In the genomic region with DNA sequence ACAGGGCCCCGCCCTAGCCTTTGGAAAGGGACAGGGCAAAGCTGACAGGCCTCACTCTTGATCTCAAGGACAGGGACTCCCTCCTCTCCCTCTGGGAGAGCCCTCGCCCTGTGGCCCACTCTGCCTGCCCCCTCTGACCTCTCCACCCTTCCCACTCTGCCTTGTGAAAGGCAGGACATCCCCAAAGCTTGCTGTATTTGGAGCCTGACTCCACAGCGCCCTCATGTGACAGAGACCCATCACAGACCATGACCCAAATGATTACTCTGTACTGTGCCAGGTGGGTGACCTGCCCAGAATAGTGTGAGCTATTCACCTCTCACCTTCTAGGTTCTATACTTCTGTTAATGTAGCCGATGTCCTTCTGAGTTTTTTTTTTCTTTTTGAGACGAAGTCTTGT, we compare ENCODE assay signal across 9 cellular contexts. TPM values are rescaled to one million over a fixed set of nuclear protein-coding genes. Genes with fewer than 3 reads are reported as not detected.
DNase-seq lines count a peak whose midpoint lies in the region; ATAC-seq and TF ChIP-seq lines count a peak whose summit lies in the region.
"Had no signal": no experiment of that assay in that cellular context is flagged by ENCODE, and none has a peak within 500 bp of the region (broad histone marks: within the 10 kb centered on the region; RNA-seq: fewer than 3 reads in every experiment).

No MANE protein-coding gene starts in this region.

- no peak overlapping the region for H3K9ac ChIP-seq in OCI-LY3 (ENCODE audit: low read length)

- H4K20me1 ChIP-seq in OCI-LY3 (ENCODE audit: insufficient read depth, low read length) = no peaks in the 10 kb centered on the region

- no peaks in the 10 kb centered on the region for H3K36me3 ChIP-seq in OCI-LY3 (replicated peaks; ENCODE audit: low read depth, low read length)
- peaks cover 0 to 4% of the 10 kb centered on the region in 2 donors for H3K36me3 ChIP-seq in lung (ENCODE audit: control insufficient read depth in 2 of 2, insufficient read depth in 2 of 2, low read length in 2 of 2)

- peaks cover 9% of the 10 kb centered on the region for H3K4me1 Mint-ChIP-seq in chondrocyte (ENCODE audit: low read depth)

- H3K79me2 ChIP-seq in OCI-LY3 (ENCODE audit: low read length) = no peaks in the 10 kb centered on the region

- H3K9me3 ChIP-seq in OCI-LY3 (ENCODE audit: insufficient read depth, low read length) (no peaks in the 10 kb centered on the region), lung (ENCODE audit: control insufficient read depth in 2 of 2, insufficient read depth in 1 of 2, low read length in 1 of 2) (no peaks in the 10 kb centered on the region)

- H3K36me3 Mint-ChIP-seq in chondrocyte (ENCODE audit: low read depth) = no peaks in the 10 kb centered on the region
- H3K36me3 Mint-ChIP-seq: activated naive CD8-positive, alpha-beta T cell had no signal

- H3K4me3 ChIP-seq in OCI-LY3 (ENCODE audit: low read length) = no peak overlapping the region
- no peak overlapping the region for H3K4me3 ChIP-seq in lung

- 44 to 47% methylated on average over 5 of the region's 5 CpGs for WGBS in lung, 2 donors

- H3K9me3 Mint-ChIP-seq in chondrocyte (ENCODE audit: low read depth) = no peaks in the 10 kb centered on the region

- no peak overlapping the region for H3K27ac Mint-ChIP-seq in chondrocyte (ENCODE audit: unreplicated experiment)
- H3K27ac Mint-ChIP-seq: activated naive CD8-positive, alpha-beta T cell had no signal

- H3K4me2 ChIP-seq in OCI-LY3 (ENCODE audit: low read length) = no peak overlapping the region

- DNase-seq in GF-D8 (lab: John Stamatoyannopoulos, UW) (peak; percentile 33), chondrocyte (ENCODE audit: low spot score) (no peak), lung (ENCODE audit: low spot score) (peak; percentile 63), caudate nucleus (lab: John Stamatoyannopoulos, UW) (no peak)

- H3K4me3 Mint-ChIP-seq in chondrocyte (ENCODE audit: unreplicated experiment) = no peak overlapping the region
- H3K4me3 Mint-ChIP-seq: activated naive CD8-positive, alpha-beta T cell had no signal

- H3K4me1 ChIP-seq in OCI-LY3 (ENCODE audit: low read length) (peaks cover 5% of the 10 kb centered on the region), lung (ENCODE audit: control insufficient read depth in 2 of 2, insufficient read depth in 2 of 2, low read length in 2 of 2) (peaks cover 8 to 10% of the 10 kb centered on the region in 2 donors)

- TF ChIP-seq CTCF in 22Rv1 (IDR thresholded peaks at IDR 0.05) (peak; percentile 80), OCI-LY3 (IDR thresholded peaks at IDR 0.05; ENCODE audit: low read depth, low read length) (peak; percentile 96), chondrocyte (IDR thresholded peaks at IDR 0.05) (peak; percentile 74), lung (IDR thresholded peaks at IDR 0.05; ENCODE audit: control extremely low read depth, extremely low read depth) (peak; percentile 27)

- ATAC-seq in lung (ENCODE audit: insufficient read depth, low FRiP score) (peak; percentile 75), GM18907 (IDR thresholded peaks at IDR 0.05; ENCODE audit: unreplicated experiment) (no peak), GM18870 (IDR thresholded peaks at IDR 0.05; ENCODE audit: unreplicated experiment) (no peak)

- H3K27me3 ChIP-seq in OCI-LY3 (ENCODE audit: low read depth, low read length) (0 out of 2 replicates have a peak, but pooled peaks cover 7% of the 10 kb centered on the region), lung (ENCODE audit: control insufficient read depth, insufficient read depth) (no peaks in the 10 kb centered on the region)

- H2AFZ ChIP-seq in OCI-LY3 (ENCODE audit: low read depth, low read length) = no peak overlapping the region

- no peak overlapping the region for H3K27ac ChIP-seq in 22Rv1
- no peak overlapping the region for H3K27ac ChIP-seq in OCI-LY3 (ENCODE audit: low read length)
- peak overlapping the region in 1 of 2 donors; percentile 77 for H3K27ac ChIP-seq in lung (ENCODE audit: low read depth in 1 of 2, low read length in 1 of 2)
- no peak overlapping the region for H3K27ac ChIP-seq in caudate nucleus (ENCODE audit: low read depth, low read length)

- no peaks in the 10 kb centered on the region for H3K27me3 Mint-ChIP-seq in chondrocyte (ENCODE audit: low read depth)
- H3K27me3 Mint-ChIP-seq: activated naive CD8-positive, alpha-beta T cell had no signal

RNA-seq across cellular contexts. Expression of a gene that starts 18.8 kb away (rescaled TPM):
- 0.32 TPM in 1 of 3 replicates, not detected in the others for total RNA-seq in chondrocyte
- 10 to 100 TPM in 1 of 2 donors, 1 to 10 TPM in 1; 3.8 to 13.0 TPM for total RNA-seq in lung
- 1 to 10 TPM; 3.1 to 9.1 TPM for polyA plus RNA-seq in lung

RNA-seq across cellular contexts. Expression of a gene that starts 35.3 kb away (rescaled TPM):
- total RNA-seq in chondrocyte (0.20 TPM in 1 of 3 replicates, not detected in the others), lung (1 to 10 TPM; 3.1 to 4.2 TPM)
- 10 to 100 TPM in 1 of 2 donors, 1 to 10 TPM in 1; 3.0 to 13.0 TPM for polyA plus RNA-seq in lung

Comparison
In these comparisons a context has a peak if more than half of its experiments do, and no peak if none do; other contexts are left out.
1. CTCF ChIP-seq: peak in every context shown above with its lines; median percentile 96 in OCI-LY3; 80 in 22Rv1; 74 in chondrocyte; 27 in lung.
2. DNase-seq: peak in GF-D8 (single experiment) and lung (single experiment); none in chondrocyte (single experiment) and caudate nucleus (0 of 61).